Comparison of ENCODE assay signal across 36 cellular contexts in genomic region chr21:39687069-39687468, GRCh38. TPM values are rescaled to one million over a fixed set of nuclear protein-coding genes. Genes with fewer than 3 reads are reported as not detected.
DNase-seq lines count a peak whose midpoint lies in the region; ATAC-seq and TF ChIP-seq lines count a peak whose summit lies in the region.
"Had no signal": no experiment of that assay in that cellular context is flagged by ENCODE, and none has a peak within 500 bp of the region (broad histone marks: within the 10 kb centered on the region; RNA-seq: fewer than 3 reads in every experiment).

No MANE protein-coding gene starts in this region.

- no peak overlapping the region for H2BK5ac ChIP-seq in mesenchymal stem cell (ENCODE audit: low read depth, low read length, poor library complexity, severe bottlenecking)

- no peak overlapping the region for H3K18ac ChIP-seq in mesenchymal stem cell (ENCODE audit: low read depth in 1 of 2, low read length in 2 of 2)

- no peak overlapping the region for H4K91ac ChIP-seq in mesenchymal stem cell (ENCODE audit: low read length)

- H3K4me3 ChIP-seq in Peyer's patch (peak overlapping the region in 2 of 4 donors; percentile 21 to 22), mesenchymal stem cell (ENCODE audit: insufficient read depth in 1 of 2, low read depth in 1 of 2, low read length in 2 of 2) (no peak overlapping the region), transverse colon (peak overlapping the region in 1 of 4 donors; percentile 15)
- H3K4me3 ChIP-seq: esophagus squamous epithelium, GM23338, heart left ventricle, upper lobe of left lung had no signal

- H3K4me2 ChIP-seq in mesenchymal stem cell (ENCODE audit: low read length, poor library complexity, severe bottlenecking), result no peak overlapping the region
- H3K4me2 ChIP-seq: GM23338, SK-N-SH had no signal

- H3K27me3 ChIP-seq in Peyer's patch, result no peaks in the 10 kb centered on the region
- H3K27me3 ChIP-seq in mesenchymal stem cell (ENCODE audit: control insufficient read depth in 1 of 2, insufficient read depth in 1 of 2, low read length in 2 of 2), result no peaks in the 10 kb centered on the region
- no peaks in the 10 kb centered on the region for H3K27me3 ChIP-seq in transverse colon
- H3K27me3 ChIP-seq: esophagus squamous epithelium, heart left ventricle, upper lobe of left lung had no signal

- no peak overlapping the region for H2BK120ac ChIP-seq in mesenchymal stem cell (ENCODE audit: low read depth, low read length)

- no peak overlapping the region for H2AK5ac ChIP-seq in mesenchymal stem cell (ENCODE audit: low read length, severe bottlenecking)

- ATAC-seq in HG03520 (IDR thresholded peaks at IDR 0.05; ENCODE audit: unreplicated experiment), result no peak
- ATAC-seq: activated CD4-positive, CD25-positive, alpha-beta regulatory T cell treated with anti-CD3 and anti-CD28 coated beads, Interleukin-2, amount 50 U/mL, for 24 hours; foreskin keratinocyte; GM23338; heart left ventricle; left ventricle myocardium superior; naive thymus-derived CD4-positive, alpha-beta T cell; PC-3; Right ventricle myocardium inferior; stimulated activated effector memory CD8-positive, alpha-beta T cell treated with anti-CD3 and anti-CD28 coated beads, Interleukin-12 subunit alpha, Interleukin-12 subunit beta, amount 100 ng/mL, for 72 hours had no signal

- no peak overlapping the region for H3K9ac ChIP-seq in mesenchymal stem cell (ENCODE audit: low read length)
- H3K9ac ChIP-seq: SK-N-SH had no signal

- TF ChIP-seq EP300 in transverse colon (IDR thresholded peaks at IDR 0.05; ENCODE audit: low read depth), result no peak

- H3K36me3 ChIP-seq in Peyer's patch (no peaks in the 10 kb centered on the region), mesenchymal stem cell (ENCODE audit: control insufficient read depth in 1 of 2, insufficient read depth in 2 of 2, low read depth in 1 of 2, low read length in 2 of 2) (no peaks in the 10 kb centered on the region), transverse colon (no peaks in the 10 kb centered on the region)
- H3K36me3 ChIP-seq: esophagus squamous epithelium, heart left ventricle, upper lobe of left lung had no signal

- intact Hi-C loops in transverse colon (cut with DNase I; ENCODE audit: low total_unique reads), result no loop called here

- TF ChIP-seq POLR2A in Peyer's patch (IDR thresholded peaks at IDR 0.05), result no peak
- TF ChIP-seq POLR2A in transverse colon (IDR thresholded peaks at IDR 0.05), result no peak

- TF ChIP-seq CTCF in Peyer's patch (IDR thresholded peaks at IDR 0.05) (peak in 2 of 6 experiments; percentile 6 to 14), transverse colon (IDR thresholded peaks at IDR 0.05) (no peak)

- H3K23ac ChIP-seq in mesenchymal stem cell (ENCODE audit: low read length in 2 of 2), result no peak overlapping the region

- WGBS in mesenchymal stem cell, result 89% methylated on average over 10 of the region's 10 CpGs
- 56 to 69% methylated on average over 6 to 10 of the region's 10 CpGs for WGBS in transverse colon (ENCODE audit: low coverage in 1 of 2), 2 donors

- no peaks in the 10 kb centered on the region for H3K9me3 ChIP-seq in Peyer's patch
- H3K9me3 ChIP-seq in mesenchymal stem cell (ENCODE audit: control insufficient read depth, low read length), result no peaks in the 10 kb centered on the region
- H3K9me3 ChIP-seq in transverse colon, result no peaks in the 10 kb centered on the region
- H3K9me3 ChIP-seq: esophagus squamous epithelium, SK-N-SH, upper lobe of left lung had no signal

- H3K27ac ChIP-seq in Peyer's patch, result peak overlapping the region in 3 of 4 donors; percentile 40 to 90 (median 81)
- H3K27ac ChIP-seq in mesenchymal stem cell (ENCODE audit: low read length, poor library complexity, severe bottlenecking), result no peak overlapping the region
- peak overlapping the region; percentile 55 to 83 (median 76) for H3K27ac ChIP-seq in transverse colon
- H3K27ac ChIP-seq: esophagus squamous epithelium, foreskin keratinocyte, heart left ventricle, upper lobe of left lung had no signal

- H3K14ac ChIP-seq in mesenchymal stem cell (ENCODE audit: low read length in 2 of 2), result no peak overlapping the region

- H2BK15ac ChIP-seq in mesenchymal stem cell (ENCODE audit: low read depth, poor library complexity, severe bottlenecking), result no peak overlapping the region

- DNase-seq in NCI-H1092 treated with DMSO at 0.1 percent for 48 hours (lab: John Stamatoyannopoulos, UW) (peak; percentile 38), NCI-H1092 (lab: John Stamatoyannopoulos, UW) (no peak), Peyer's patch (peak in 1 of 3 donors; percentile 63), mesenchymal stem cell (no peak), transverse colon (peak; percentile 40), EL (no peak), RPMI8226 (no peak)
- DNase-seq: 8988T; activated CD4-positive, alpha-beta memory T cell treated with anti-CD3 and anti-CD28 coated beads for 36 hours; activated CD8-positive, alpha-beta memory T cell treated with anti-CD3 and anti-CD28 coated beads, Interleukin-2, amount 50 U/mL, for 48 hours; activated naive CD4-positive, alpha-beta T cell treated with Interleukin-2 at 50 U/mL for 16 hours; CD4-positive, CD25-positive, alpha-beta regulatory T cell; central memory CD4-positive, alpha-beta T cell; esophagus squamous epithelium; foreskin keratinocyte; heart left ventricle; HFFc6; left ventricle myocardium superior; naive thymus-derived CD4-positive, alpha-beta T cell; NCI-H2107; nucleus accumbens; PC-3; SK-N-SH; substantia nigra; upper lobe of left lung had no signal

- no peak overlapping the region for H2BK12ac ChIP-seq in mesenchymal stem cell (ENCODE audit: low read length in 2 of 2)

- H3K79me1 ChIP-seq in mesenchymal stem cell (replicated peaks; ENCODE audit: low read length, poor library complexity, severe bottlenecking), result no peaks in the 10 kb centered on the region

- H3K4me1 ChIP-seq in Peyer's patch (peaks cover 0 to 18% (median 0%) of the 10 kb centered on the region in 4 donors), mesenchymal stem cell (ENCODE audit: control insufficient read depth, insufficient read depth, low read depth, low read length) (peaks cover 2% of the 10 kb centered on the region), transverse colon (peaks cover 0 to 21% (median 9%) of the 10 kb centered on the region in 4 donors)
- H3K4me1 ChIP-seq: esophagus squamous epithelium, foreskin keratinocyte, upper lobe of left lung had no signal

- no peak overlapping the region for H4K8ac ChIP-seq in mesenchymal stem cell (ENCODE audit: low read length)

- peak overlapping the region; percentile 49 for H2AFZ ChIP-seq in mesenchymal stem cell (ENCODE audit: low read depth, low read length)
- H2AFZ ChIP-seq: GM23338 had no signal

- no peak overlapping the region for H3K4ac ChIP-seq in mesenchymal stem cell (ENCODE audit: low read depth in 1 of 2, low read length in 2 of 2)

- in situ Hi-C loops in transverse colon (cut with MboI; ENCODE audit: low pct_ligation_motif_present in 1 of 4, low pct_unique_long_range_greater_than_20kb in 1 of 4, low sequenced_read_pairs in 3 of 4), result no loop called here

RNA-seq across cellular contexts. Expression of gene IGSF5, which starts 57.9 kb away (rescaled TPM):
- total RNA-seq in Peyer's patch (not detected), transverse colon (under 1 TPM in 1 of 4 donors, not detected in 3; 0.27 TPM)
- not detected for polyA plus RNA-seq in mesenchymal stem cell (2013, experiment 1 of 2)
- not detected for polyA plus RNA-seq in mesenchymal stem cell (2013, experiment 2 of 2)
- total RNA-seq: activated CD4-positive, alpha-beta memory T cell treated with anti-CD3 and anti-CD28 coated beads for 36 hours; activated T-helper 1 cell treated with anti-CD3 and anti-CD28 coated beads, Interleukin-12 subunit alpha, Interleukin-12 subunit beta, Interleukin-2, Interleukin-4 antibody, amounts not matched to agents 30 ng/mL and 10 ng/mL and 1 ng/mL, durations not matched to agents 14 hours and 24 hours and 36 hours; CD4-positive, CD25-positive, alpha-beta regulatory T cell; foreskin keratinocyte; HFFc6; mesenteric fat pad; naive thymus-derived CD4-positive, alpha-beta T cell; PC-3; pulmonary artery endothelial cell; T-helper 1 cell treated with Interleukin-12 subunit alpha and Interleukin-12 subunit beta and Interleukin-4 antibody, amounts not matched to agents 30 ng/mL and 1 ng/mL, for 36 hours; upper lobe of left lung had no signal
- polyA plus RNA-seq: CD4-positive, CD25-positive, alpha-beta regulatory T cell; foreskin keratinocyte; IgD-negative memory B cell; keratinocyte; naive thymus-derived CD4-positive, alpha-beta T cell had no signal

Comparison
In these comparisons a context has a peak if more than half of its experiments do, and no peak if none do; other contexts are left out.
1. DNase-seq: peak in NCI-H1092 treated with DMSO at 0.1 percent for 48 hours (single experiment) and transverse colon (single experiment); none in NCI-H1092 (single experiment), mesenchymal stem cell (single experiment), EL (single experiment) and RPMI8226 (single experiment).